ENCODE assay signal across 1 cellular context in the genomic region with DNA sequence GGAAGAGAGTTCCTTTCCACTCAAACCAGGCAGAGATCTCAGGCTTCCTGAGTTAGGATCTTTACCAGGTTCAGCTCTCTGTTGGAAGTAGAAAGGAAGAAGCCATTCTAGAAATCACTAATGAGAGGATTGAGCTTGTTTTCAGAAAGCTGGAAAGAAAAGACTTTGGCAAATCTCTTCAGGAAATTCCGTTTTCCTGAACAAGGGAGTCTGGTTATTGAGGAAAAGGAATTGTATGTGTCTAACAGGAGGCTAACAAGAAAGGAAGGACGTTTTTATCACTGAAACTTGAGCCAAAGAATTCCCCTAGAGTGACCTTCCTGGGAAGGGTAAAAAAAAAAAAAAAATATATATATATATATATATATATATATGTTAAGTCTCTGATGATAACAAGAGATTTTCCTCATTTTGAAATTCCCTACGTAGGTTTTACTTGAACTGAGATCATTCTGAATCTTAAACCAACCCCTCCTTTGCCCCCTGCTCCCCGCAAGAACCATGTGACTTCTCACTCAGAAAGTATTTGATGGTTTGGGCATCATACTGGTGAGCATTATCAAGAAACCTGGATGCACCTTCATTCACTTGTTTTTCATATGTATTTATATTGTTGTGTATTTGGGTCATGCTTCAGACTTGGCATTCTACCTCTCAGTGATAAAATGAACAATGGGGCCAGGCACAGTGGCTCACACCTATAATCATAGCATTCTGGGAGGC.
TF ChIP-seq lines count a peak whose summit lies in the region.

No MANE protein-coding gene starts in this region.

TF ChIP-seq in WTC11, 78 proteins besides CTCF, POLR2A, EP300 and RAD21 (continued from another document):
- no peak for TF ChIP-seq FOXJ3 (CRISPR knock-in tag; IDR thresholded peaks at IDR 0.05; ENCODE audit: borderline replicate concordance)
- TF ChIP-seq TCF7 (CRISPR knock-in tag; IDR thresholded peaks at IDR 0.05; ENCODE audit: low read depth): no peak
- TF ChIP-seq PRRX2 (CRISPR knock-in tag; IDR thresholded peaks at IDR 0.05): no peak
- TF ChIP-seq ETV6 (CRISPR knock-in tag; IDR thresholded peaks at IDR 0.05): no peak
- TF ChIP-seq MXD4 (CRISPR knock-in tag; IDR thresholded peaks at IDR 0.05; ENCODE audit: borderline replicate concordance): no peak
- TF ChIP-seq NR3C1 (CRISPR knock-in tag; conservative IDR thresholded peaks at IDR 0.05; ENCODE audit: low read depth): no peak
- TF ChIP-seq ZNF219 (CRISPR knock-in tag; IDR thresholded peaks at IDR 0.05; ENCODE audit: borderline replicate concordance): no peak
- TF ChIP-seq ATF1 (CRISPR knock-in tag; IDR thresholded peaks at IDR 0.05): no peak
